In the genomic region with DNA sequence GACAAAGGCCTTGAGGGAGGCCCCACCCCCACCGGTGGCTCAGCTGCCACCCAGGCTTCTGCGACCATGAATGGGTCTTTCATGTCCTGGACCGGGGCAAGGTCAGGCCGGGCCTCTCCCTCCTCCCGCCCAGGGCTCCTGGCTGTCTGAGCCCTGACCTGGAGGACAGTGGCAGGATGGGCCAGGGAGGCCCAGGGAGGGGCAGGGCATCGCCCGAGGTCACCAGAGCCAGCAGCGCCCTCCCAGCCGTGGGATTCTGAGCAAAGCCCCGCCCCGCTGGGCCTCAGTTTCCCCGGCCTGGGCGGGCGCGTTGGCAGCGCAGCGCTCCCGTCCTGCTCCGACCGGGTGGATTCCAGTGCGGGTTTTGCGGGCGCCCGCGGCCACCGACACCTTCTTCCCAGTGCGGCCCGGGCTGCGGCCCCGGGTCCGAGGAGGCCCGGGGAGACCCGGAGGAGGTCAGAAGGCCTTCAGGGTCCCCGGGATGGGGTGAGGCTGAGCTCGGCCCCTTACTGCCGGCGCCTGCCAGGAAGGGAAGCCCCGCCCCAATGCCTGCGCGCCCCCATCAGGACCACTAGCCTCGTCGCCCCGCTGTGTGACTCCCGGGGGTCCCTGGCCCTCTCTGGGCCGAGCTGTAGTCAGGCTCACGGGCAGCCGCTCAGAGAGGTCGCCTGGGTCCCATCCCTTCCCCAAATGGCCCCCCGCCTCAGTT, we compare ENCODE assay signal across 9 cellular contexts. TPM values are rescaled to one million over a fixed set of nuclear protein-coding genes. Genes with fewer than 3 reads are reported as not detected.
DNase-seq lines count a peak whose midpoint lies in the region; ATAC-seq lines count a peak whose summit lies in the region.
"Had no signal": no experiment of that assay in that cellular context is flagged by ENCODE, and none has a peak within 500 bp of the region (broad histone marks: within the 10 kb centered on the region; RNA-seq: fewer than 3 reads in every experiment).

No MANE protein-coding gene starts in this region.

- intact Hi-C loops in head of caudate nucleus (cut with DNase I), result no loop called here

- H3K9ac ChIP-seq in skeletal muscle tissue (ENCODE audit: low read depth in 1 of 3, low read length in 3 of 3), result no peak overlapping the region

- H3K9me3 ChIP-seq in skeletal muscle tissue (ENCODE audit: control insufficient read depth in 3 of 3, low read length in 3 of 3), result no peaks in the 10 kb centered on the region

- H3K4me1 ChIP-seq in skeletal muscle tissue (ENCODE audit: control insufficient read depth in 3 of 3, insufficient read depth in 3 of 3, low read length in 3 of 3), result peaks cover 0 to 13% (median 8%) of the 10 kb centered on the region in 3 donors

- peak overlapping the region in 2 of 3 donors; percentile 27 to 29 for H3K4me3 ChIP-seq in skeletal muscle tissue (ENCODE audit: low read length in 3 of 3)

- no peak for ATAC-seq in GM18520 (IDR thresholded peaks at IDR 0.05; ENCODE audit: unreplicated experiment)
- ATAC-seq in GM18867 (IDR thresholded peaks at IDR 0.05; ENCODE audit: unreplicated experiment), result no peak
- no peak for ATAC-seq in HG02610 (IDR thresholded peaks at IDR 0.05; ENCODE audit: unreplicated experiment)

- DNase-seq in DMS53 (lab: John Stamatoyannopoulos, UW), result peak; percentile 65
- no peak for DNase-seq in DMS53 treated with DMSO at 0.1 percent for 48 hours (lab: John Stamatoyannopoulos, UW; ENCODE audit: unreplicated experiment)
- peak; percentile 66 for DNase-seq in SW480 (ENCODE audit: low spot score)
- DNase-seq in head of caudate nucleus, result peak in 38 of 42 donors; percentile 14 to 78 (median 60)

- H3K36me3 ChIP-seq in skeletal muscle tissue (ENCODE audit: control insufficient read depth in 3 of 3, insufficient read depth in 3 of 3, low read length in 3 of 3), result no peaks in the 10 kb centered on the region

- peaks cover 36 to 52% (median 45%) of the 10 kb centered on the region in 3 donors for H3K27me3 ChIP-seq in skeletal muscle tissue (ENCODE audit: control insufficient read depth in 3 of 3, insufficient read depth in 3 of 3, low read length in 3 of 3)

- no peak overlapping the region for H3K27ac ChIP-seq in skeletal muscle tissue (ENCODE audit: low read depth, low read length)

RNA-seq across cellular contexts. Expression of gene SEMA6B, which starts 24.6 kb away (rescaled TPM):
- total RNA-seq in skeletal muscle tissue, result 11.5 TPM
- total RNA-seq: T-helper 2 cell treated with Interferon-gamma antibody and Interleukin-4, amounts not matched to agents 100 ng/mL and 5 ng/mL, for 36 hours had no signal

RNA-seq across cellular contexts. Expression of gene LRG1, which starts 44.3 kb away (rescaled TPM):
- 0.52 TPM for total RNA-seq in skeletal muscle tissue

RNA-seq across cellular contexts. Expression of gene PLIN5, which starts 49.1 kb away (rescaled TPM):
- 2.1 TPM for total RNA-seq in skeletal muscle tissue
- total RNA-seq: T-helper 2 cell treated with Interferon-gamma antibody and Interleukin-4, amounts not matched to agents 100 ng/mL and 5 ng/mL, for 36 hours had no signal

RNA-seq across cellular contexts. Expression of gene TNFAIP8L1, which starts 55.2 kb away (rescaled TPM):
- total RNA-seq in skeletal muscle tissue, result 5.7 TPM
